15 cellular contexts compared by ENCODE assay signal in genomic region chr17:3531266-3532101, GRCh38. TPM values are rescaled to one million over a fixed set of nuclear protein-coding genes. Genes with fewer than 3 reads are reported as not detected.
DNase-seq lines count a peak whose midpoint lies in the region; ATAC-seq lines count a peak whose summit lies in the region.
"Had no signal": no experiment of that assay in that cellular context is flagged by ENCODE, and none has a peak within 500 bp of the region (broad histone marks: within the 10 kb centered on the region; RNA-seq: fewer than 3 reads in every experiment).

No MANE protein-coding gene starts in this region.

- ATAC-seq in GM18861 (IDR thresholded peaks at IDR 0.05; ENCODE audit: unreplicated experiment) (no peak), HG03342 (IDR thresholded peaks at IDR 0.05; ENCODE audit: unreplicated experiment) (no peak), GM21367 (IDR thresholded peaks at IDR 0.05; ENCODE audit: unreplicated experiment) (no peak)
- ATAC-seq in activated T-helper 17 cell treated with anti-CD3 and anti-CD28 coated beads, Interleukin-2, amount 50 U/mL, for 72 hours (replicated peaks): no peak

- H3K4me3 Mint-ChIP-seq in activated T-helper 17 cell treated with anti-CD3 and anti-CD28 coated beads, Interleukin-2, amount 50 U/mL, for 72 hours: no peak overlapping the region
- H3K4me3 Mint-ChIP-seq: nephron had no signal

- no peak overlapping the region for H3K4me3 ChIP-seq in skeletal muscle tissue (ENCODE audit: low read length in 3 of 3)
- H3K4me3 ChIP-seq: GM23248 had no signal

- H3K9ac ChIP-seq in skeletal muscle tissue (ENCODE audit: low read depth in 1 of 3, low read length in 3 of 3): peak overlapping the region in 2 of 3 donors; percentile 10 to 60
- H3K9ac ChIP-seq: GM23248 had no signal

- H3K27me3 Mint-ChIP-seq in activated T-helper 17 cell treated with anti-CD3 and anti-CD28 coated beads, Interleukin-2, amount 50 U/mL, for 72 hours: peaks cover 14% of the 10 kb centered on the region

- H3K36me3 ChIP-seq in skeletal muscle tissue (ENCODE audit: control insufficient read depth in 3 of 3, insufficient read depth in 3 of 3, low read length in 3 of 3): peaks cover 0 to 10% (median 2%) of the 10 kb centered on the region in 3 donors

- peaks cover 0 to 12% (median 6%) of the 10 kb centered on the region in 3 donors for H3K4me1 ChIP-seq in skeletal muscle tissue (ENCODE audit: control insufficient read depth in 3 of 3, insufficient read depth in 3 of 3, low read length in 3 of 3)

- DNase-seq in SK-MEL-5 (ENCODE audit: low read depth, low spot score): peak; percentile 96
- peak; percentile 98 for DNase-seq in foreskin melanocyte
- DNase-seq in mesenteric fat pad (ENCODE audit: low spot score): peak; percentile 83
- DNase-seq: activated gamma-delta T cell treated with Interleukin-2 at 50 U/mL for 16 hours, GM23248, KBM-7, SW 1271 had no signal

- no peaks in the 10 kb centered on the region for H3K4me1 Mint-ChIP-seq in activated T-helper 17 cell treated with anti-CD3 and anti-CD28 coated beads, Interleukin-2, amount 50 U/mL, for 72 hours

- H3K27me3 ChIP-seq in skeletal muscle tissue (ENCODE audit: control insufficient read depth in 3 of 3, insufficient read depth in 3 of 3, low read length in 3 of 3): no peaks in the 10 kb centered on the region

- H3K27ac Mint-ChIP-seq in activated T-helper 17 cell treated with anti-CD3 and anti-CD28 coated beads, Interleukin-2, amount 50 U/mL, for 72 hours: no peak overlapping the region
- H3K27ac Mint-ChIP-seq: nephron had no signal

- no peaks in the 10 kb centered on the region for H3K9me3 ChIP-seq in skeletal muscle tissue (ENCODE audit: control insufficient read depth in 3 of 3, low read length in 3 of 3)

- H3K36me3 Mint-ChIP-seq in activated T-helper 17 cell treated with anti-CD3 and anti-CD28 coated beads, Interleukin-2, amount 50 U/mL, for 72 hours (ENCODE audit: low read depth): no peaks in the 10 kb centered on the region

- H3K9me3 Mint-ChIP-seq in activated T-helper 17 cell treated with anti-CD3 and anti-CD28 coated beads, Interleukin-2, amount 50 U/mL, for 72 hours: no peaks in the 10 kb centered on the region
- H3K9me3 Mint-ChIP-seq: nephron had no signal

- no peak overlapping the region for H3K27ac ChIP-seq in skeletal muscle tissue (ENCODE audit: low read depth, low read length)
- H3K27ac ChIP-seq: GM23248 had no signal

- in situ Hi-C loops in SK-MEL-5 (cut with HindIII; ENCODE audit: low pct_unique_long_range_greater_than_20kb, low sequenced_read_pairs): no loop called here

RNA-seq across cellular contexts. Expression of gene TRPV3, which starts 26.1 kb away (rescaled TPM):
- total RNA-seq in SK-MEL-5 (2014; rRNA removed; shearing (Covaris generic)): 0.53 TPM in 1 of 2 replicates, not detected in the other
- 0.15 TPM in 1 of 2 replicates, not detected in the other for polyA plus RNA-seq in SK-MEL-5 (2015; cell fraction: cytosol; rRNA removed)
- not detected in 2 replicates for polyA plus RNA-seq in SK-MEL-5 (2015; cell fraction: nucleus; rRNA removed)
- 1.2 TPM for total RNA-seq in mesenteric fat pad
- total RNA-seq in skeletal muscle tissue: 0.52 TPM
- total RNA-seq in activated T-helper 17 cell treated with anti-CD3 and anti-CD28 coated beads, Interleukin-2, amount 50 U/mL, for 72 hours: 1 to 10 TPM in 1 of 2 donors, under 1 TPM in 1; 0.86 to 3.5 TPM

RNA-seq across cellular contexts. Expression of gene ASPA, which starts 55.7 kb away (rescaled TPM):
- total RNA-seq in SK-MEL-5 (2014; rRNA removed; shearing (Covaris generic)): 0.59 and 1.8 TPM in 2 replicates
- polyA plus RNA-seq in SK-MEL-5 (2015; cell fraction: cytosol; rRNA removed): 0.19 and 0.29 TPM in 2 replicates
- polyA plus RNA-seq in SK-MEL-5 (2015; cell fraction: nucleus; rRNA removed): 0.91 and 0.96 TPM in 2 replicates
- 10.1 TPM for total RNA-seq in mesenteric fat pad
- 1.6 TPM for total RNA-seq in skeletal muscle tissue
- total RNA-seq in activated T-helper 17 cell treated with anti-CD3 and anti-CD28 coated beads, Interleukin-2, amount 50 U/mL, for 72 hours: under 1 TPM in 1 of 2 donors, not detected in 1; 0.05 TPM
- total RNA-seq: bronchial epithelial cell, GM23248, NCI-H460 had no signal

RNA-seq across cellular contexts. Expression of gene SPATA22, which starts 59.9 kb away (rescaled TPM):
- total RNA-seq in SK-MEL-5 (2014; rRNA removed; shearing (Covaris generic)): not detected in 2 replicates
- polyA plus RNA-seq in SK-MEL-5 (2015; cell fraction: cytosol; rRNA removed): not detected in 2 replicates
- not detected in 2 replicates for polyA plus RNA-seq in SK-MEL-5 (2015; cell fraction: nucleus; rRNA removed)
- total RNA-seq in mesenteric fat pad (not detected), skeletal muscle tissue (2.1 TPM)
- not detected for total RNA-seq in activated T-helper 17 cell treated with anti-CD3 and anti-CD28 coated beads, Interleukin-2, amount 50 U/mL, for 72 hours
- total RNA-seq: bronchial epithelial cell, GM23248, NCI-H460 had no signal
- polyA plus RNA-seq: GM23248 had no signal
